In genomic region chr9:94802795-94803194, GRCh38 we compare ENCODE assay signal across 8 cellular contexts.
DNase-seq lines count a peak whose midpoint lies in the region; ATAC-seq and TF ChIP-seq lines count a peak whose summit lies in the region.

No MANE protein-coding gene starts in this region.

- ATAC-seq in CD4-positive, CD25-positive, alpha-beta regulatory T cell (ENCODE audit: low read depth in 2 of 2) = no peak
- peak; percentile 62 for ATAC-seq in GM21529 (IDR thresholded peaks at IDR 0.05; ENCODE audit: unreplicated experiment)
- ATAC-seq in CD4-positive, alpha-beta T cell (ENCODE audit: poor library complexity) = no peak
- ATAC-seq in psoas muscle = no peak
- ATAC-seq in HG03571 (IDR thresholded peaks at IDR 0.05; ENCODE audit: unreplicated experiment) = no peak

- no peaks in the 10 kb centered on the region for H3K9me3 Mint-ChIP-seq in CD4-positive, CD25-positive, alpha-beta regulatory T cell
- no peaks in the 10 kb centered on the region for H3K9me3 Mint-ChIP-seq in CD4-positive, alpha-beta T cell

- H3K4me3 ChIP-seq in CD4-positive, CD25-positive, alpha-beta regulatory T cell (ENCODE audit: low read depth, low read length) = no peak overlapping the region
- no peak overlapping the region for H3K4me3 ChIP-seq in epithelial cell of esophagus (ENCODE audit: low read length)
- no peak overlapping the region for H3K4me3 ChIP-seq in psoas muscle
- H3K4me3 ChIP-seq in WERI-Rb-1 (ENCODE audit: low read depth, low read length) = no peak overlapping the region

- peak in 1 of 3 donors; percentile 25 for DNase-seq in CD4-positive, CD25-positive, alpha-beta regulatory T cell
- peak; percentile 55 for DNase-seq in NOMO-1 treated with DMSO at 0.1 percent for 48 hours (lab: John Stamatoyannopoulos, UW; ENCODE audit: unreplicated experiment)
- DNase-seq in epithelial cell of esophagus (ENCODE audit: low read depth) = peak; percentile 59
- no peak for DNase-seq in CD4-positive, alpha-beta T cell
- DNase-seq in psoas muscle = no peak
- no peak for DNase-seq in WERI-Rb-1

- H3K36me3 Mint-ChIP-seq in CD4-positive, CD25-positive, alpha-beta regulatory T cell = peaks cover 42% of the 10 kb centered on the region
- peaks cover 61% of the 10 kb centered on the region for H3K36me3 Mint-ChIP-seq in CD4-positive, alpha-beta T cell (ENCODE audit: low read depth)

- POLR2A ChIA-PET in CD4-positive, alpha-beta T cell (lab: Charles Lee) = interaction anchor here (1.3 kb wide), 1 partner anchor 323 kb away, joined by 3 read pairs; no protein-coding TSS in a partner anchor

- H3K4me1 Mint-ChIP-seq in CD4-positive, CD25-positive, alpha-beta regulatory T cell = peaks cover 9 to 24% (median 16%) of the 10 kb centered on the region in 4 donors
- H3K4me1 Mint-ChIP-seq in CD4-positive, alpha-beta T cell (ENCODE audit: low read depth) = no peaks in the 10 kb centered on the region

- TF ChIP-seq CTCF in epithelial cell of esophagus (IDR thresholded peaks at IDR 0.05; ENCODE audit: insufficient read depth, low read depth, low read length, missing control alignments) (no peak), psoas muscle (IDR thresholded peaks at IDR 0.05) (no peak), WERI-Rb-1 (IDR thresholded peaks at IDR 0.05; ENCODE audit: low read depth, low read length) (no peak)
- no peak for TF ChIP-seq CTCF in CD4-positive, alpha-beta T cell (IDR thresholded peaks at IDR 0.05)

- no peak overlapping the region for H3K4me3 Mint-ChIP-seq in CD4-positive, CD25-positive, alpha-beta regulatory T cell
- no peak overlapping the region for H3K4me3 Mint-ChIP-seq in CD4-positive, alpha-beta T cell

- peak overlapping the region in 2 of 3 donors; percentile 32 to 77 for H3K27ac Mint-ChIP-seq in CD4-positive, CD25-positive, alpha-beta regulatory T cell
- no peak overlapping the region for H3K27ac Mint-ChIP-seq in CD4-positive, alpha-beta T cell

- H3K4me1 ChIP-seq in CD4-positive, CD25-positive, alpha-beta regulatory T cell (ENCODE audit: control insufficient read depth, insufficient read depth, low read length, poor library complexity, severe bottlenecking) = no peaks in the 10 kb centered on the region
- H3K4me1 ChIP-seq in psoas muscle = peaks cover 50% of the 10 kb centered on the region

- no peaks in the 10 kb centered on the region for H3K27me3 ChIP-seq in CD4-positive, CD25-positive, alpha-beta regulatory T cell (ENCODE audit: control insufficient read depth, insufficient read depth, low read length)
- no peaks in the 10 kb centered on the region for H3K27me3 ChIP-seq in CD4-positive, alpha-beta T cell (ENCODE audit: control insufficient read depth, insufficient read depth, low read length)
- H3K27me3 ChIP-seq in psoas muscle (ENCODE audit: insufficient read depth in 3 of 3, low read length in 2 of 3) = no peaks in the 10 kb centered on the region
- H3K27me3 ChIP-seq in WERI-Rb-1 (ENCODE audit: insufficient read depth, low read depth, severe bottlenecking) = no peaks in the 10 kb centered on the region

- no peaks in the 10 kb centered on the region for H3K9me3 ChIP-seq in CD4-positive, CD25-positive, alpha-beta regulatory T cell (ENCODE audit: control insufficient read depth in 2 of 2, low read length in 2 of 2)
- no peaks in the 10 kb centered on the region for H3K9me3 ChIP-seq in CD4-positive, alpha-beta T cell (ENCODE audit: control insufficient read depth, low read length)
- H3K9me3 ChIP-seq in psoas muscle = no peaks in the 10 kb centered on the region
- no peaks in the 10 kb centered on the region for H3K9me3 ChIP-seq in WERI-Rb-1 (ENCODE audit: severe bottlenecking)

- H3K27ac ChIP-seq in CD4-positive, CD25-positive, alpha-beta regulatory T cell (ENCODE audit: insufficient read depth, low read length, poor library complexity, severe bottlenecking) = no peak overlapping the region
- H3K27ac ChIP-seq in CD4-positive, alpha-beta T cell (ENCODE audit: low read depth, low read length) = no peak overlapping the region
- no peak overlapping the region for H3K27ac ChIP-seq in psoas muscle
- no peak overlapping the region for H3K27ac ChIP-seq in WERI-Rb-1

- intact Hi-C loops in CD4-positive, alpha-beta T cell (cut with DNase I, micrococcal nuclease) = no loop called here
- intact Hi-C loops in psoas muscle (cut with DNase I) = no loop called here

- 39 to 73% (median 41%) methylated on average over 3 of the region's 3 CpGs for WGBS in psoas muscle, 3 donors

- CTCF ChIA-PET in CD4-positive, alpha-beta T cell (lab: Charles Lee) = no interaction called here

- H3K36me3 ChIP-seq in CD4-positive, CD25-positive, alpha-beta regulatory T cell (ENCODE audit: control insufficient read depth, insufficient read depth, low read length) = peaks cover 5% of the 10 kb centered on the region
- H3K36me3 ChIP-seq in psoas muscle (ENCODE audit: insufficient read depth in 1 of 2, low read depth in 1 of 2) (no peaks in the 10 kb centered on the region), WERI-Rb-1 (peaks cover 5% of the 10 kb centered on the region; the same call in 1 of the 2 replicates)

- H3K27me3 Mint-ChIP-seq in CD4-positive, CD25-positive, alpha-beta regulatory T cell = no peaks in the 10 kb centered on the region
- no peaks in the 10 kb centered on the region for H3K27me3 Mint-ChIP-seq in CD4-positive, alpha-beta T cell

Comparison
In these comparisons a context has a peak if more than half of its experiments do, and no peak if none do; other contexts are left out.
1. DNase-seq: peak in NOMO-1 treated with DMSO at 0.1 percent for 48 hours (single experiment) and epithelial cell of esophagus (single experiment); none in CD4-positive, alpha-beta T cell (0 of 10), psoas muscle (0 of 2) and WERI-Rb-1 (single experiment).